ENCODE assay signal across 16 cellular contexts in genomic region chr5:32044904-32045303, GRCh38.
DNase-seq lines count a peak whose midpoint lies in the region; TF ChIP-seq lines count a peak whose summit lies in the region.
"Had no signal": no experiment of that assay in that cellular context is flagged by ENCODE, and none has a peak within 500 bp of the region (broad histone marks: within the 10 kb centered on the region; RNA-seq: fewer than 3 reads in every experiment).

No MANE protein-coding gene starts in this region.

- no peaks in the 10 kb centered on the region for H3K36me3 Mint-ChIP-seq in osteocyte (ENCODE audit: unreplicated experiment)
- H3K36me3 Mint-ChIP-seq: activated naive CD4-positive, alpha-beta T cell treated with anti-CD3 and anti-CD28 coated beads, Interleukin-2, amount 50 U/mL, for 72 hours had no signal

- peak overlapping the region; percentile 1 for H3K27ac Mint-ChIP-seq in osteocyte (ENCODE audit: unreplicated experiment)
- H3K27ac Mint-ChIP-seq: activated naive CD4-positive, alpha-beta T cell treated with anti-CD3 and anti-CD28 coated beads, Interleukin-2, amount 50 U/mL, for 72 hours had no signal

- H3K4me3 ChIP-seq in thyroid gland (replicated peaks in 1 of 3), result no peak overlapping the region
- H3K4me3 ChIP-seq: right lobe of liver, SJCRH30 had no signal

- H3K4me1 Mint-ChIP-seq in osteocyte (ENCODE audit: unreplicated experiment), result peaks cover 25% of the 10 kb centered on the region

- H3K9me3 Mint-ChIP-seq in osteocyte (ENCODE audit: unreplicated experiment), result no peaks in the 10 kb centered on the region
- H3K9me3 Mint-ChIP-seq: activated naive CD4-positive, alpha-beta T cell treated with anti-CD3 and anti-CD28 coated beads, Interleukin-2, amount 50 U/mL, for 72 hours had no signal

- no peaks in the 10 kb centered on the region for H3K36me3 ChIP-seq in thyroid gland
- H3K36me3 ChIP-seq: right lobe of liver, SJCRH30 had no signal

- TF ChIP-seq CTCF in osteocyte (IDR thresholded peaks at IDR 0.05) (no peak), thyroid gland (IDR thresholded peaks at IDR 0.05) (no peak)

- peak overlapping the region; percentile 49 for H3K27ac ChIP-seq in epithelial cell of prostate
- no peak overlapping the region for H3K27ac ChIP-seq in thyroid gland
- H3K27ac ChIP-seq: right lobe of liver, SJCRH30 had no signal

- no peaks in the 10 kb centered on the region for H3K9me3 ChIP-seq in thyroid gland
- H3K9me3 ChIP-seq: Caco-2, right lobe of liver, SJCRH30 had no signal

- no peak for TF ChIP-seq POLR2A in thyroid gland (IDR thresholded peaks at IDR 0.05)

- DNase-seq in Daoy (ENCODE audit: low read depth) (peak; percentile 26), NCI-H226 (peak; percentile 87), epithelial cell of prostate (ENCODE audit: low read depth, low spot score) (peak; percentile 58), osteocyte (ENCODE audit: extremely low spot score, unreplicated experiment) (no peak), COR-L47 (lab: John Stamatoyannopoulos, UW) (no peak), thyroid gland (no peak), NCI-H187 treated with DMSO at 0.1 percent for 48 hours (lab: John Stamatoyannopoulos, UW) (no peak)
- DNase-seq in activated CD4-positive, alpha-beta T cell treated with anti-CD3 and anti-CD28 coated beads, Interleukin-2, amount 50 U/mL, for 48 hours, result no peak
- DNase-seq: Caco-2; cortex of kidney; foreskin melanocyte; MV-4-11; naive thymus-derived CD8-positive, alpha-beta T cell; right lobe of liver; SJCRH30 had no signal

- H3K27me3 ChIP-seq in thyroid gland, result no peaks in the 10 kb centered on the region
- H3K27me3 ChIP-seq: right lobe of liver, SJCRH30 had no signal

- intact Hi-C loops in thyroid gland (cut with DNase I), result no loop called here

- no peaks in the 10 kb centered on the region for H3K4me1 ChIP-seq in thyroid gland
- H3K4me1 ChIP-seq: right lobe of liver, SJCRH30 had no signal

- H3K27me3 Mint-ChIP-seq in osteocyte (ENCODE audit: unreplicated experiment), result no peaks in the 10 kb centered on the region

- H3K4me3 Mint-ChIP-seq in osteocyte (ENCODE audit: unreplicated experiment), result no peak overlapping the region
- H3K4me3 Mint-ChIP-seq: naive thymus-derived CD8-positive, alpha-beta T cell had no signal

Comparison
In these comparisons a context has a peak if more than half of its experiments do, and no peak if none do; other contexts are left out.
1. DNase-seq: peak in Daoy (single experiment), NCI-H226 (single experiment) and epithelial cell of prostate (single experiment); none in osteocyte (single experiment), COR-L47 (single experiment), thyroid gland (0 of 2), NCI-H187 treated with DMSO at 0.1 percent for 48 hours (single experiment) and activated CD4-positive, alpha-beta T cell treated with anti-CD3 and anti-CD28 coated beads, Interleukin-2, amount 50 U/mL, for 48 hours (0 of 2).